23 cellular contexts compared by ENCODE assay signal in genomic region chr19:4437103-4437502, GRCh38.
"Had no signal": no experiment of that assay in that cellular context is flagged by ENCODE, and none has a peak within 500 bp of the region (broad histone marks: within the 10 kb centered on the region; RNA-seq: fewer than 3 reads in every experiment).

No MANE protein-coding gene starts in this region.

- FAIRE-seq: colon, endothelial cell of umbilical vein, islet of Langerhans, keratinocyte had no signal

- H3K4me1 ChIP-seq: esophagus muscularis mucosa, foreskin keratinocyte, gastrocnemius medialis had no signal

- H3K4me1 Mint-ChIP-seq: mesothelial cell of epicardium had no signal

- H3K27me3 Mint-ChIP-seq: naive B cell had no signal

- H3K4me3 ChIP-seq: coronary artery, dorsolateral prefrontal cortex, esophagus muscularis mucosa, gastrocnemius medialis, heart right ventricle, left lung, lower lobe of right lung, mucosa of descending colon had no signal

- DNase-seq: dermis blood vessel endothelial cell; dorsolateral prefrontal cortex; effector CD4-positive, alpha-beta T cell; effector memory CD4-positive, alpha-beta T cell; foreskin keratinocyte; gastrocnemius medialis; glutamatergic neuron; heart right ventricle; hippocampal formation; left cardiac atrium; left lung; left ventricle myocardium superior; lower lobe of right lung; mesenchymal stem cell; mucosa of descending colon; naive B cell had no signal

- ATAC-seq: foreskin keratinocyte, gastrocnemius medialis, heart right ventricle, left cardiac atrium, left lung, left ventricle myocardium superior, lower lobe of right lung, mucosa of descending colon had no signal

- H3K27ac Mint-ChIP-seq: mesothelial cell of epicardium, naive B cell had no signal

- H3K27ac ChIP-seq: coronary artery, dorsolateral prefrontal cortex, esophagus muscularis mucosa, foreskin keratinocyte, gastrocnemius medialis, heart right ventricle, left lung, lower lobe of right lung had no signal

- H3K9me3 Mint-ChIP-seq: mesothelial cell of epicardium, naive B cell had no signal

- H3K9me3 ChIP-seq: esophagus muscularis mucosa, gastrocnemius medialis, heart right ventricle, left lung, lower lobe of right lung, mucosa of descending colon had no signal

- H3K4me3 Mint-ChIP-seq: mesothelial cell of epicardium, naive B cell had no signal

- H3K27me3 ChIP-seq: dorsolateral prefrontal cortex, esophagus muscularis mucosa, foreskin keratinocyte, gastrocnemius medialis, heart right ventricle, left lung had no signal
